ENCODE assay signal across 1 cellular context in the genomic region with DNA sequence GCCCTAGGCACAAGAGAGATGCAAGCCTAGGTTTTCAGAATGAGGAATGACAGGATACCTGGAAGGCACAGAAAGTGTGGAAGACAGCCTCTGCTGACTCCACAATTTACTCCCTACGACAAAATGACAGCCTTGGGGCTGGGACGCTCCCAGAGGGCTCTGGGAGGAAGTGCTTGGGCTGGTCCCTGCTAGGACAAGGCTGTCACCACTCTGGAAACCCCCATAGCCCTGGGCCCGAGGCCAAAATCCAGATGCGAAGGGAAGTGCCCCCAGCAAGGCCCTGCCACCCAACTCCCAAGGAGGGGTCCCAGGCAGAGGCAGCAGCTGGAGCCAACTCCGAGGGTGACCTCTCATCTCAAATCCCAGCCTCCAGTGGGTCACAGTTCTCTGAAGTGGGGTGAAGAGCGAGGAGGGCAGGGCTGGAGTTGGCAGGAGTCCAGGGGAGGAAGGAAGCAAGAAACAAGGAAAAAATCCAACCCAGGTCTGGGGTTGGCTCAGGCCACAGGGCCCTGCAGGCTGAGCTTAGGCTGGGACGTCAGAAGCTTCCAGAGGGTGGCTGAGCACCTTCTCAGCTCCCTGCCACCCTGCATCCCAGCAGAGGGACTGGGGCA.
TF ChIP-seq lines count a peak whose summit lies in the region.

No MANE protein-coding gene starts in this region.

TF ChIP-seq in IMR-90, 13 proteins besides CTCF, POLR2A, EP300 and RAD21:
- TF ChIP-seq, protein P1, sequence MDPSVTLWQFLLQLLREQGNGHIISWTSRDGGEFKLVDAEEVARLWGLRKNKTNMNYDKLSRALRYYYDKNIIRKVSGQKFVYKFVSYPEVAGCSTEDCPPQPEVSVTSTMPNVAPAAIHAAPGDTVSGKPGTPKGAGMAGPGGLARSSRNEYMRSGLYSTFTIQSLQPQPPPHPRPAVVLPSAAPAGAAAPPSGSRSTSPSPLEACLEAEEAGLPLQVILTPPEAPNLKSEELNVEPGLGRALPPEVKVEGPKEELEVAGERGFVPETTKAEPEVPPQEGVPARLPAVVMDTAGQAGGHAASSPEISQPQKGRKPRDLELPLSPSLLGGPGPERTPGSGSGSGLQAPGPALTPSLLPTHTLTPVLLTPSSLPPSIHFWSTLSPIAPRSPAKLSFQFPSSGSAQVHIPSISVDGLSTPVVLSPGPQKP (IDR thresholded peaks at IDR 0.05; ENCODE audit: borderline replicate concordance, low read depth, low read length): no peak
- TF ChIP-seq MXI1 (IDR thresholded peaks at IDR 0.05; ENCODE audit: borderline replicate concordance, low read depth, low read length) (no peak), NFE2L2 (IDR thresholded peaks at IDR 0.05; ENCODE audit: low read depth, low read length) (no peak), MAZ (IDR thresholded peaks at IDR 0.05; ENCODE audit: borderline replicate concordance, low read depth, low read length) (no peak), RCOR1 (IDR thresholded peaks at IDR 0.05; ENCODE audit: insufficient replicate concordance, low read length) (no peak), CEBPB (IDR thresholded peaks at IDR 0.05; ENCODE audit: low read depth, low read length) (no peak), BHLHE40 (IDR thresholded peaks at IDR 0.05; ENCODE audit: low read depth, low read length) (no peak), SMC3 (IDR thresholded peaks at IDR 0.05; ENCODE audit: low read depth, low read length) (no peak), RFX5 (IDR thresholded peaks at IDR 0.05; ENCODE audit: low read depth, low read length) (no peak), FOS (IDR thresholded peaks at IDR 0.05; ENCODE audit: low read depth, low read length) (no peak), CHD1 (IDR thresholded peaks at IDR 0.05; ENCODE audit: low read depth, low read length) (no peak), MAFK (IDR thresholded peaks at IDR 0.05; ENCODE audit: low read depth, low read length) (no peak)
- TF ChIP-seq, protein P2, sequence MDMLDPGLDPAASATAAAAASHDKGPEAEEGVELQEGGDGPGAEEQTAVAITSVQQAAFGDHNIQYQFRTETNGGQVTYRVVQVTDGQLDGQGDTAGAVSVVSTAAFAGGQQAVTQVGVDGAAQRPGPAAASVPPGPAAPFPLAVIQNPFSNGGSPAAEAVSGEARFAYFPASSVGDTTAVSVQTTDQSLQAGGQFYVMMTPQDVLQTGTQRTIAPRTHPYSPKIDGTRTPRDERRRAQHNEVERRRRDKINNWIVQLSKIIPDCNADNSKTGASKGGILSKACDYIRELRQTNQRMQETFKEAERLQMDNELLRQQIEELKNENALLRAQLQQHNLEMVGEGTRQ (IDR thresholded peaks at IDR 0.05; ENCODE audit: low read depth, low read length): no peak
